Comparison of ENCODE assay signal across 24 cellular contexts in genomic region chr22:49138250-49138790, GRCh38.
"Had no signal": no experiment of that assay in that cellular context is flagged by ENCODE, and none has a peak within 500 bp of the region (broad histone marks: within the 10 kb centered on the region; RNA-seq: fewer than 3 reads in every experiment).

No MANE protein-coding gene starts in this region.

- H3K4me1 ChIP-seq: SJSA1 had no signal

- H3K9me3 ChIP-seq: MG63 had no signal

- H3K36me3 ChIP-seq: MG63, SJSA1 had no signal

- H3K4me3 ChIP-seq: MG63, SJSA1, SK-N-MC had no signal

- H3K27ac ChIP-seq: SJSA1, SK-N-MC had no signal

- H3K27me3 ChIP-seq: SJSA1 had no signal

- DNase-seq: Karpas-422, KG1, MG63, NCI-H1092, NCI-H1105 treated with DMSO at 0.1 percent for 48 hours, NCI-H1417 treated with DMSO at 0.1 percent for 48 hours, NCI-H146, NCI-H1694 treated with DMSO at 0.1 percent for 48 hours, NCI-H1930, NCI-H2081, NCI-H2107, NCI-H2227 treated with DMSO at 0.1 percent for 48 hours, NCI-H446, NCI-H510A, NCI-H524 treated with DMSO at 0.1 percent for 48 hours, NCI-H69, NCI-H774, Right ventricle myocardium superior, RPMI8226, SIG-M5, SW 1271 had no signal

- FAIRE-seq: RCC 7860 had no signal
